1 cellular context compared by ENCODE assay signal in the genomic region with DNA sequence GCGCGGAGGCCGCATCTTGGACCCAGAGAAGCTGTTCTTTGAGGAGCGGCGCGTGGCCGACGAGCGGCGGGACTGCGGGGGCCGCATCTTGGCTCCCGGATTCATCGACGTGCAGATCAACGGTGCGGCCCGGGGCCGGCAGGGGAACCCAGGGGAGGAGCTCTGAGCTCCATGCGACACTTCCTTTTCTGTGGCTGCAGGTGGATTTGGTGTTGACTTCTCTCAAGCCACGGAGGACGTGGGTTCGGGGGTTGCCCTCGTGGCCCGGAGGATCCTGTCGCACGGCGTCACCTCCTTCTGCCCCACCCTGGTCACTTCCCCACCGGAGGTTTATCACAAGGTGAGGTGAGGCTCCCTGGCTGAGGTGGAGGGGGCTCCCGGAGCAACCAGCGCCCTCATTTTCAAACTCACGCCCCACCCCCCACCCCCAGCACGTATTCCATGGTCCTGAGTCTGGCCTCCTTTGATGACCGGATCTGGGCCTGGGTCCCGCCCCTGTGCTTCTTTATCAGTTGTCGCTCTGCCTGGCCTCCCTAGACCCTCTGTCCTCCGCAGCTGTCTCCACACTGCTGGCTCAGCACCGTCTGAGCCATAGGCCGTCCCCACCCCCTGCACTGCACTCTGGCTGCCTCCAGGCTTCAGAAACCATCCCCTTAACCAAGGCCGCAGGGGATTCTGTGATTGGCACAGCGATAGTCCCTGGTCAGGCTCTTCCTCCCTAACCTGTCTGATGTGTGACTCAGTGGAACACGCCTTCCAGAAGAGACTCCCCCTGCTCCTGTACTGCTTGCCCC.
A peak's percentile ranks its signal among the peaks of the same experiment; 100 is the strongest.
TF ChIP-seq lines count a peak whose summit lies in the region.

No MANE protein-coding gene starts in this region.

TF ChIP-seq in HepG2, 621 proteins besides CTCF, POLR2A, EP300 and RAD21 (continued from another document and continues in another):
- TF ChIP-seq, protein P1, sequence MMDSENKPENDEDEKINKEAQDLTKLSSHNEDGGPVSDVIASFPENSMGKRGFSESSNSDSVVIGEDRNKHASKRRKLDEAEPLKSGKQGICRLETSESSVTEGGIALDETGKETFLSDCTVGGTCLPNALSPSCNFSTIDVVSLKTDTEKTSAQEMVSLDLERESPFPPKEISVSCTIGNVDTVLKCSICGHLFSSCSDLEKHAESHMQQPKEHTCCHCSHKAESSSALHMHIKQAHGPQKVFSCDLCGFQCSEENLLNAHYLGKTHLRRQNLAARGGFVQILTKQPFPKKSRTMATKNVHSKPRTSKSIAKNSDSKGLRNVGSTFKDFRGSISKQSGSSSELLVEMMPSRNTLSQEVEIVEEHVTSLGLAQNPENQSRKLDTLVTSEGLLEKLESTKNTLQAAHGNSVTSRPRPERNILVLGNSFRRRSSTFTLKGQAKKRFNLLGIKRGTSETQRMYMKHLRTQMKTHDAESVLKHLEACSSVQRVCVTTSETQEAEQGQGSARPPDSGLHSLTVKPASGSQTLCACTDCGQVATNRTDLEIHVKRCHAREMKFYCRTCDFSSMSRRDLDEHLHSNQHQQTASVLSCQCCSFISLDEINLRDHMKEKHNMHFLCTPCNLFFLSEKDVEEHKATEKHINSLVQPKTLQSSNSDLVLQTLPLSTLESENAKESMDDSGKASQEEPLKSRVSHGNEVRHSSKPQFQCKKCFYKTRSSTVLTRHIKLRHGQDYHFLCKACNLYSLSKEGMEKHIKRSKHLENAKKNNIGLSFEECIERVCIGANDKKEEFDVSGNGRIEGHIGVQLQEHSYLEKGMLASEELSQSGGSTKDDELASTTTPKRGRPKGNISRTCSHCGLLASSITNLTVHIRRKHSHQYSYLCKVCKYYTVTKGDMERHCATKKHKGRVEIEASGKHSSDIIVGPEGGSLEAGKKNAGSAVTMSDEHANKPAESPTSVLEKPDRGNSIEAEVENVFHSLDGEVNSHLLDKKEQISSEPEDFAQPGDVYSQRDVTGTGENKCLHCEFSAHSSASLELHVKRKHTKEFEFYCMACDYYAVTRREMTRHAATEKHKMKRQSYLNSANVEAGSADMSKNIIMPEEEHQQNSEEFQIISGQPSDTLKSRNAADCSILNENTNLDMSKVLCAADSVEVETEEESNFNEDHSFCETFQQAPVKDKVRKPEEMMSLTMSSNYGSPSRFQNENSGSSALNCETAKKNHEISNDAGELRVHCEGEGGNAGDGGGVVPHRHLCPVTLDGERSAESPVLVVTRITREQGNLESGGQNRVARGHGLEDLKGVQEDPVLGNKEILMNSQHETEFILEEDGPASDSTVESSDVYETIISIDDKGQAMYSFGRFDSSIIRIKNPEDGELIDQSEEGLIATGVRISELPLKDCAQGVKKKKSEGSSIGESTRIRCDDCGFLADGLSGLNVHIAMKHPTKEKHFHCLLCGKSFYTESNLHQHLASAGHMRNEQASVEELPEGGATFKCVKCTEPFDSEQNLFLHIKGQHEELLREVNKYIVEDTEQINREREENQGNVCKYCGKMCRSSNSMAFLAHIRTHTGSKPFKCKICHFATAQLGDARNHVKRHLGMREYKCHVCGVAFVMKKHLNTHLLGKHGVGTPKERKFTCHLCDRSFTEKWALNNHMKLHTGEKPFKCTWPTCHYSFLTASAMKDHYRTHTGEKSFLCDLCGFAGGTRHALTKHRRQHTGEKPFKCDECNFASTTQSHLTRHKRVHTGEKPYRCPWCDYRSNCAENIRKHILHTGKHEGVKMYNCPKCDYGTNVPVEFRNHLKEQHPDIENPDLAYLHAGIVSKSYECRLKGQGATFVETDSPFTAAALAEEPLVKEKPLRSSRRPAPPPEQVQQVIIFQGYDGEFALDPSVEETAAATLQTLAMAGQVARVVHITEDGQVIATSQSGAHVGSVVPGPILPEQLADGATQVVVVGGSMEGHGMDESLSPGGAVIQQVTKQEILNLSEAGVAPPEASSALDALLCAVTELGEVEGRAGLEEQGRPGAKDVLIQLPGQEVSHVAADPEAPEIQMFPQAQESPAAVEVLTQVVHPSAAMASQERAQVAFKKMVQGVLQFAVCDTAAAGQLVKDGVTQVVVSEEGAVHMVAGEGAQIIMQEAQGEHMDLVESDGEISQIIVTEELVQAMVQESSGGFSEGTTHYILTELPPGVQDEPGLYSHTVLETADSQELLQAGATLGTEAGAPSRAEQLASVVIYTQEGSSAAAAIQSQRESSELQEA (CRISPR knock-in tag; IDR thresholded peaks at IDR 0.05; ENCODE audit: not compliant biosample characterization): no peak
- TF ChIP-seq NCOA1 (CRISPR knock-in tag; IDR thresholded peaks at IDR 0.05): no peak
- TF ChIP-seq ZBTB3 (CRISPR knock-in tag; IDR thresholded peaks at IDR 0.05; ENCODE audit: borderline replicate concordance, low read depth): no peak
- no peak for TF ChIP-seq U2AF1 (optimal IDR thresholded peaks at IDR 0.05; ENCODE audit: low read depth, low read length)
- TF ChIP-seq ZNF17 (CRISPR knock-in tag; IDR thresholded peaks at IDR 0.05): no peak
- no peak; the same call in 1 of the 2 replicates for TF ChIP-seq KDM2A (CRISPR knock-in tag; IDR thresholded peaks at IDR 0.05; ENCODE audit: borderline replicate concordance, low read depth)
- TF ChIP-seq MAFG (CRISPR knock-in tag; IDR thresholded peaks at IDR 0.05): peak; percentile 46; the same call in 1 of the 2 replicates
- peak; percentile 41 for TF ChIP-seq TAF1 (CRISPR knock-in tag; IDR thresholded peaks at IDR 0.05)
- no peak for TF ChIP-seq ZSCAN22 (CRISPR knock-in tag; IDR thresholded peaks at IDR 0.05)
- TF ChIP-seq, protein P2, sequence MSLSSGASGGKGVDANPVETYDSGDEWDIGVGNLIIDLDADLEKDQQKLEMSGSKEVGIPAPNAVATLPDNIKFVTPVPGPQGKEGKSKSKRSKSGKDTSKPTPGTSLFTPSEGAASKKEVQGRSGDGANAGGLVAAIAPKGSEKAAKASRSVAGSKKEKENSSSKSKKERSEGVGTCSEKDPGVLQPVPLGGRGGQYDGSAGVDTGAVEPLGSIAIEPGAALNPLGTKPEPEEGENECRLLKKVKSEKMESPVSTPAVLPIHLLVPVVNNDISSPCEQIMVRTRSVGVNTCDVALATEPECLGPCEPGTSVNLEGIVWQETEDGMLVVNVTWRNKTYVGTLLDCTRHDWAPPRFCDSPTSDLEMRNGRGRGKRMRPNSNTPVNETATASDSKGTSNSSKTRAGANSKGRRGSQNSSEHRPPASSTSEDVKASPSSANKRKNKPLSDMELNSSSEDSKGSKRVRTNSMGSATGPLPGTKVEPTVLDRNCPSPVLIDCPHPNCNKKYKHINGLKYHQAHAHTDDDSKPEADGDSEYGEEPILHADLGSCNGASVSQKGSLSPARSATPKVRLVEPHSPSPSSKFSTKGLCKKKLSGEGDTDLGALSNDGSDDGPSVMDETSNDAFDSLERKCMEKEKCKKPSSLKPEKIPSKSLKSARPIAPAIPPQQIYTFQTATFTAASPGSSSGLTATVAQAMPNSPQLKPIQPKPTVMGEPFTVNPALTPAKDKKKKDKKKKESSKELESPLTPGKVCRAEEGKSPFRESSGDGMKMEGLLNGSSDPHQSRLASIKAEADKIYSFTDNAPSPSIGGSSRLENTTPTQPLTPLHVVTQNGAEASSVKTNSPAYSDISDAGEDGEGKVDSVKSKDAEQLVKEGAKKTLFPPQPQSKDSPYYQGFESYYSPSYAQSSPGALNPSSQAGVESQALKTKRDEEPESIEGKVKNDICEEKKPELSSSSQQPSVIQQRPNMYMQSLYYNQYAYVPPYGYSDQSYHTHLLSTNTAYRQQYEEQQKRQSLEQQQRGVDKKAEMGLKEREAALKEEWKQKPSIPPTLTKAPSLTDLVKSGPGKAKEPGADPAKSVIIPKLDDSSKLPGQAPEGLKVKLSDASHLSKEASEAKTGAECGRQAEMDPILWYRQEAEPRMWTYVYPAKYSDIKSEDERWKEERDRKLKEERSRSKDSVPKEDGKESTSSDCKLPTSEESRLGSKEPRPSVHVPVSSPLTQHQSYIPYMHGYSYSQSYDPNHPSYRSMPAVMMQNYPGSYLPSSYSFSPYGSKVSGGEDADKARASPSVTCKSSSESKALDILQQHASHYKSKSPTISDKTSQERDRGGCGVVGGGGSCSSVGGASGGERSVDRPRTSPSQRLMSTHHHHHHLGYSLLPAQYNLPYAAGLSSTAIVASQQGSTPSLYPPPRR (CRISPR knock-in tag; IDR thresholded peaks at IDR 0.05; ENCODE audit: borderline replicate concordance): 0 out of 2 replicates have a peak, but pooled peaks have one; percentile 20
- TF ChIP-seq, protein P3, sequence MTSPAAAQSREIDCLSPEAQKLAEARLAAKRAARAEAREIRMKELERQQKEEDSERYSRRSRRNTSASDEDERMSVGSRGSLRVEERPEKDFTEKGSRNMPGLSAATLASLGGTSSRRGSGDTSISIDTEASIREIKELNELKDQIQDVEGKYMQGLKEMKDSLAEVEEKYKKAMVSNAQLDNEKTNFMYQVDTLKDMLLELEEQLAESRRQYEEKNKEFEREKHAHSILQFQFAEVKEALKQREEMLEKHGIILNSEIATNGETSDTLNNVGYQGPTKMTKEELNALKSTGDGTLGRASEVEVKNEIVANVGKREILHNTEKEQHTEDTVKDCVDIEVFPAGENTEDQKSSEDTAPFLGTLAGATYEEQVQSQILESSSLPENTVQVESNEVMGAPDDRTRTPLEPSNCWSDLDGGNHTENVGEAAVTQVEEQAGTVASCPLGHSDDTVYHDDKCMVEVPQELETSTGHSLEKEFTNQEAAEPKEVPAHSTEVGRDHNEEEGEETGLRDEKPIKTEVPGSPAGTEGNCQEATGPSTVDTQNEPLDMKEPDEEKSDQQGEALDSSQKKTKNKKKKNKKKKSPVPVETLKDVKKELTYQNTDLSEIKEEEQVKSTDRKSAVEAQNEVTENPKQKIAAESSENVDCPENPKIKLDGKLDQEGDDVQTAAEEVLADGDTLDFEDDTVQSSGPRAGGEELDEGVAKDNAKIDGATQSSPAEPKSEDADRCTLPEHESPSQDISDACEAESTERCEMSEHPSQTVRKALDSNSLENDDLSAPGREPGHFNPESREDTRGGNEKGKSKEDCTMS (CRISPR knock-in tag; conservative IDR thresholded peaks at IDR 0.05): no peak
- TF ChIP-seq, protein P4, sequence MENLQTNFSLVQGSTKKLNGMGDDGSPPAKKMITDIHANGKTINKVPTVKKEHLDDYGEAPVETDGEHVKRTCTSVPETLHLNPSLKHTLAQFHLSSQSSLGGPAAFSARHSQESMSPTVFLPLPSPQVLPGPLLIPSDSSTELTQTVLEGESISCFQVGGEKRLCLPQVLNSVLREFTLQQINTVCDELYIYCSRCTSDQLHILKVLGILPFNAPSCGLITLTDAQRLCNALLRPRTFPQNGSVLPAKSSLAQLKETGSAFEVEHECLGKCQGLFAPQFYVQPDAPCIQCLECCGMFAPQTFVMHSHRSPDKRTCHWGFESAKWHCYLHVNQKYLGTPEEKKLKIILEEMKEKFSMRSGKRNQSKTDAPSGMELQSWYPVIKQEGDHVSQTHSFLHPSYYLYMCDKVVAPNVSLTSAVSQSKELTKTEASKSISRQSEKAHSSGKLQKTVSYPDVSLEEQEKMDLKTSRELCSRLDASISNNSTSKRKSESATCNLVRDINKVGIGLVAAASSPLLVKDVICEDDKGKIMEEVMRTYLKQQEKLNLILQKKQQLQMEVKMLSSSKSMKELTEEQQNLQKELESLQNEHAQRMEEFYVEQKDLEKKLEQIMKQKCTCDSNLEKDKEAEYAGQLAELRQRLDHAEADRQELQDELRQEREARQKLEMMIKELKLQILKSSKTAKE (CRISPR knock-in tag; IDR thresholded peaks at IDR 0.05; ENCODE audit: borderline replicate concordance): no peak
- no peak for TF ChIP-seq TGIF2 (CRISPR knock-in tag; IDR thresholded peaks at IDR 0.05)
- TF ChIP-seq, protein P5, sequence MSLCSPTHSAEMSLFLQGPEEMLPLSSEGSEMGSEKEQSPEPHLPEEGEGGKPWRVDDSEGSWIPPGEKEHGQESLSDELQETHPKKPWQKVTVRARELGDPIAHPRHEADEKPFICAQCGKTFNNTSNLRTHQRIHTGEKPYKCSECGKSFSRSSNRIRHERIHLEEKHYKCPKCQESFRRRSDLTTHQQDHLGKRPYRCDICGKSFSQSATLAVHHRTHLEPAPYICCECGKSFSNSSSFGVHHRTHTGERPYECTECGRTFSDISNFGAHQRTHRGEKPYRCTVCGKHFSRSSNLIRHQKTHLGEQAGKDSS (CRISPR knock-in tag; IDR thresholded peaks at IDR 0.05; ENCODE audit: borderline replicate concordance, low read depth): no peak
- TF ChIP-seq, protein P6, sequence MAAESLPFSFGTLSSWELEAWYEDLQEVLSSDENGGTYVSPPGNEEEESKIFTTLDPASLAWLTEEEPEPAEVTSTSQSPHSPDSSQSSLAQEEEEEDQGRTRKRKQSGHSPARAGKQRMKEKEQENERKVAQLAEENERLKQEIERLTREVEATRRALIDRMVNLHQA (CRISPR knock-in tag; IDR thresholded peaks at IDR 0.05): no peak
- no peak for TF ChIP-seq FOXA3 (CRISPR knock-in tag; IDR thresholded peaks at IDR 0.05)
- TF ChIP-seq SALL2 (CRISPR knock-in tag; IDR thresholded peaks at IDR 0.05): no peak
- TF ChIP-seq, protein P7, sequence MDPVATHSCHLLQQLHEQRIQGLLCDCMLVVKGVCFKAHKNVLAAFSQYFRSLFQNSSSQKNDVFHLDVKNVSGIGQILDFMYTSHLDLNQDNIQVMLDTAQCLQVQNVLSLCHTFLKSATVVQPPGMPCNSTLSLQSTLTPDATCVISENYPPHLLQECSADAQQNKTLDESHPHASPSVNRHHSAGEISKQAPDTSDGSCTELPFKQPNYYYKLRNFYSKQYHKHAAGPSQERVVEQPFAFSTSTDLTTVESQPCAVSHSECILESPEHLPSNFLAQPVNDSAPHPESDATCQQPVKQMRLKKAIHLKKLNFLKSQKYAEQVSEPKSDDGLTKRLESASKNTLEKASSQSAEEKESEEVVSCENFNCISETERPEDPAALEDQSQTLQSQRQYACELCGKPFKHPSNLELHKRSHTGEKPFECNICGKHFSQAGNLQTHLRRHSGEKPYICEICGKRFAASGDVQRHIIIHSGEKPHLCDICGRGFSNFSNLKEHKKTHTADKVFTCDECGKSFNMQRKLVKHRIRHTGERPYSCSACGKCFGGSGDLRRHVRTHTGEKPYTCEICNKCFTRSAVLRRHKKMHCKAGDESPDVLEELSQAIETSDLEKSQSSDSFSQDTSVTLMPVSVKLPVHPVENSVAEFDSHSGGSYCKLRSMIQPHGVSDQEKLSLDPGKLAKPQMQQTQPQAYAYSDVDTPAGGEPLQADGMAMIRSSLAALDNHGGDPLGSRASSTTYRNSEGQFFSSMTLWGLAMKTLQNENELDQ (CRISPR knock-in tag; IDR thresholded peaks at IDR 0.05; ENCODE audit: borderline replicate concordance): no peak
- TF ChIP-seq, protein P8, sequence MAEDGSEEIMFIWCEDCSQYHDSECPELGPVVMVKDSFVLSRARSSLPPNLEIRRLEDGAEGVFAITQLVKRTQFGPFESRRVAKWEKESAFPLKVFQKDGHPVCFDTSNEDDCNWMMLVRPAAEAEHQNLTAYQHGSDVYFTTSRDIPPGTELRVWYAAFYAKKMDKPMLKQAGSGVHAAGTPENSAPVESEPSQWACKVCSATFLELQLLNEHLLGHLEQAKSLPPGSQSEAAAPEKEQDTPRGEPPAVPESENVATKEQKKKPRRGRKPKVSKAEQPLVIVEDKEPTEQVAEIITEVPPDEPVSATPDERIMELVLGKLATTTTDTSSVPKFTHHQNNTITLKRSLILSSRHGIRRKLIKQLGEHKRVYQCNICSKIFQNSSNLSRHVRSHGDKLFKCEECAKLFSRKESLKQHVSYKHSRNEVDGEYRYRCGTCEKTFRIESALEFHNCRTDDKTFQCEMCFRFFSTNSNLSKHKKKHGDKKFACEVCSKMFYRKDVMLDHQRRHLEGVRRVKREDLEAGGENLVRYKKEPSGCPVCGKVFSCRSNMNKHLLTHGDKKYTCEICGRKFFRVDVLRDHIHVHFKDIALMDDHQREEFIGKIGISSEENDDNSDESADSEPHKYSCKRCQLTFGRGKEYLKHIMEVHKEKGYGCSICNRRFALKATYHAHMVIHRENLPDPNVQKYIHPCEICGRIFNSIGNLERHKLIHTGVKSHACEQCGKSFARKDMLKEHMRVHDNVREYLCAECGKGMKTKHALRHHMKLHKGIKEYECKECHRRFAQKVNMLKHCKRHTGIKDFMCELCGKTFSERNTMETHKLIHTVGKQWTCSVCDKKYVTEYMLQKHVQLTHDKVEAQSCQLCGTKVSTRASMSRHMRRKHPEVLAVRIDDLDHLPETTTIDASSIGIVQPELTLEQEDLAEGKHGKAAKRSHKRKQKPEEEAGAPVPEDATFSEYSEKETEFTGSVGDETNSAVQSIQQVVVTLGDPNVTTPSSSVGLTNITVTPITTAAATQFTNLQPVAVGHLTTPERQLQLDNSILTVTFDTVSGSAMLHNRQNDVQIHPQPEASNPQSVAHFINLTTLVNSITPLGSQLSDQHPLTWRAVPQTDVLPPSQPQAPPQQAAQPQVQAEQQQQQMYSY (CRISPR knock-in tag; IDR thresholded peaks at IDR 0.05): no peak
- peak; percentile 23; the same call in 1 of the 2 replicates for TF ChIP-seq SALL1 (CRISPR knock-in tag; IDR thresholded peaks at IDR 0.05)
